In the genomic region with DNA sequence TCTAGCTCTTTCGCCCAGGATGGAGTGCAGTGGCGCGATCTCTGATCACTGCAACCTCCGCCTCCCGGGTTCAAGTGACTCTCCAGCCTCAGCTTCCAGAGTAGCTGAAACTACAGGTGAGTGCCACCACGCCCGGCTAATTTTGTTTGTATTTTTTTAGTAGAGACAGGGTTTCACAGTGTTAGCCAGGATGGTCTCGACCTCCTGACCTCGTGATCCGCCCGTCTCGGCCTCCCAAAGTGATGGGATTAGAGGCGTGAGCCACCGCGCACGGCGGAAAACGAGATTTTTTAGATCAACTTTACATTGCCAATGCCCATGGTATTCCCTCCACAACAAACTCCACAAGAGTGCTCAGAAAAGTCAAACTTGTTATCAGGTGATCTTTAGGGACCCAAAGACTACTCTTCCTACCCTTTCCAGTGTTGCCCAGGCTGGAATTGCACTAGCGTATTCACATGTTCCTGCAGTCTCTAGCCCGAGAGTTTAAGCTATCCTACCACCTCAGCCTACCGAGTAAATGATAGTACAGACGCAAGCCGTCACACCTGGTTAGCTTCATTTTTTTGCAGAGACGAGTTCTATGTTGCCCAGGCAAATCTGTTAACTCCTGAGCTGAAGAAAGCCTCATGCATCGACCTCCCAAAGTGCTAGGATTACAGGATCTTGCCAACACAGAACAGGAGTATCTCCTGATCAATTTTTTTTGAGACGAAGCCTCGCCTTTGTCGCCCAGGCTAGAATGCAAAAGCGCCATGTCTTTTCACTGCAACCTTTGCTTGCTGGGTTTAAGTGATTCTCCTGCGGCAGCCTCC, we compare ENCODE assay signal across 1 cellular context.
TF ChIP-seq lines count a peak whose summit lies in the region.

No MANE protein-coding gene starts in this region.

TF ChIP-seq in SK-N-SH, 30 proteins besides CTCF, POLR2A, EP300 and RAD21 (continued from another document):
- TF ChIP-seq, protein P1, sequence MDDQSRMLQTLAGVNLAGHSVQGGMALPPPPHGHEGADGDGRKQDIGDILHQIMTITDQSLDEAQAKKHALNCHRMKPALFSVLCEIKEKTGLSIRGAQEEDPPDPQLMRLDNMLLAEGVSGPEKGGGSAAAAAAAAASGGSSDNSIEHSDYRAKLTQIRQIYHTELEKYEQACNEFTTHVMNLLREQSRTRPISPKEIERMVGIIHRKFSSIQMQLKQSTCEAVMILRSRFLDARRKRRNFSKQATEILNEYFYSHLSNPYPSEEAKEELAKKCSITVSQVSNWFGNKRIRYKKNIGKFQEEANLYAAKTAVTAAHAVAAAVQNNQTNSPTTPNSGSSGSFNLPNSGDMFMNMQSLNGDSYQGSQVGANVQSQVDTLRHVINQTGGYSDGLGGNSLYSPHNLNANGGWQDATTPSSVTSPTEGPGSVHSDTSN (IDR thresholded peaks at IDR 0.05): no peak
- TF ChIP-seq, protein P2, sequence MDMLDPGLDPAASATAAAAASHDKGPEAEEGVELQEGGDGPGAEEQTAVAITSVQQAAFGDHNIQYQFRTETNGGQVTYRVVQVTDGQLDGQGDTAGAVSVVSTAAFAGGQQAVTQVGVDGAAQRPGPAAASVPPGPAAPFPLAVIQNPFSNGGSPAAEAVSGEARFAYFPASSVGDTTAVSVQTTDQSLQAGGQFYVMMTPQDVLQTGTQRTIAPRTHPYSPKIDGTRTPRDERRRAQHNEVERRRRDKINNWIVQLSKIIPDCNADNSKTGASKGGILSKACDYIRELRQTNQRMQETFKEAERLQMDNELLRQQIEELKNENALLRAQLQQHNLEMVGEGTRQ (IDR thresholded peaks at IDR 0.05; ENCODE audit: borderline replicate concordance, low read depth, low read length): no peak
- TF ChIP-seq MEF2A (IDR thresholded peaks at IDR 0.05; ENCODE audit: borderline replicate concordance, low read depth): no peak
- no peak for TF ChIP-seq NFIC (IDR thresholded peaks at IDR 0.05; ENCODE audit: borderline replicate concordance)
- TF ChIP-seq FOXM1 (IDR thresholded peaks at IDR 0.05; ENCODE audit: low read depth): no peak
- no peak for TF ChIP-seq MXI1 (IDR thresholded peaks at IDR 0.05; ENCODE audit: low read depth, low read length)
- no peak for TF ChIP-seq CHD2 (IDR thresholded peaks at IDR 0.05; ENCODE audit: low read length, partially characterized antibody)
- TF ChIP-seq NRF1 (IDR thresholded peaks at IDR 0.05; ENCODE audit: low read depth, low read length): no peak
- TF ChIP-seq JUND (IDR thresholded peaks at IDR 0.05): peak; percentile 26; the same call in 1 of the 2 replicates
- peak; percentile 14; the same call in 1 of the 2 replicates for TF ChIP-seq SIN3A (IDR thresholded peaks at IDR 0.05; ENCODE audit: borderline replicate concordance, low read depth, low read length)
- TF ChIP-seq RXRA (IDR thresholded peaks at IDR 0.05; ENCODE audit: borderline replicate concordance, low read depth): no peak
- TF ChIP-seq TAF1 (IDR thresholded peaks at IDR 0.05; ENCODE audit: borderline replicate concordance, low read depth, low read length): no peak
- no peak for TF ChIP-seq FOSL2 (IDR thresholded peaks at IDR 0.05; ENCODE audit: borderline replicate concordance, low read depth)
- TF ChIP-seq GABPA (IDR thresholded peaks at IDR 0.05; ENCODE audit: low read depth): no peak
- no peak for TF ChIP-seq RCOR1 (IDR thresholded peaks at IDR 0.05; ENCODE audit: low read length)
- TF ChIP-seq FOXJ3 (CRISPR knock-in tag; IDR thresholded peaks at IDR 0.05): no peak
- TF ChIP-seq, protein P3, sequence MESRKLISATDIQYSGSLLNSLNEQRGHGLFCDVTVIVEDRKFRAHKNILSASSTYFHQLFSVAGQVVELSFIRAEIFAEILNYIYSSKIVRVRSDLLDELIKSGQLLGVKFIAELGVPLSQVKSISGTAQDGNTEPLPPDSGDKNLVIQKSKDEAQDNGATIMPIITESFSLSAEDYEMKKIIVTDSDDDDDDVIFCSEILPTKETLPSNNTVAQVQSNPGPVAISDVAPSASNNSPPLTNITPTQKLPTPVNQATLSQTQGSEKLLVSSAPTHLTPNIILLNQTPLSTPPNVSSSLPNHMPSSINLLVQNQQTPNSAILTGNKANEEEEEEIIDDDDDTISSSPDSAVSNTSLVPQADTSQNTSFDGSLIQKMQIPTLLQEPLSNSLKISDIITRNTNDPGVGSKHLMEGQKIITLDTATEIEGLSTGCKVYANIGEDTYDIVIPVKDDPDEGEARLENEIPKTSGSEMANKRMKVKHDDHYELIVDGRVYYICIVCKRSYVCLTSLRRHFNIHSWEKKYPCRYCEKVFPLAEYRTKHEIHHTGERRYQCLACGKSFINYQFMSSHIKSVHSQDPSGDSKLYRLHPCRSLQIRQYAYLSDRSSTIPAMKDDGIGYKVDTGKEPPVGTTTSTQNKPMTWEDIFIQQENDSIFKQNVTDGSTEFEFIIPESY (IDR thresholded peaks at IDR 0.05; ENCODE audit: borderline replicate concordance, low read depth): no peak; the same call in 1 of the 2 replicates
TF ChIP-seq in SK-N-SH: peak in this region for 5.
